Comparison of ENCODE assay signal across 13 cellular contexts in the genomic region with DNA sequence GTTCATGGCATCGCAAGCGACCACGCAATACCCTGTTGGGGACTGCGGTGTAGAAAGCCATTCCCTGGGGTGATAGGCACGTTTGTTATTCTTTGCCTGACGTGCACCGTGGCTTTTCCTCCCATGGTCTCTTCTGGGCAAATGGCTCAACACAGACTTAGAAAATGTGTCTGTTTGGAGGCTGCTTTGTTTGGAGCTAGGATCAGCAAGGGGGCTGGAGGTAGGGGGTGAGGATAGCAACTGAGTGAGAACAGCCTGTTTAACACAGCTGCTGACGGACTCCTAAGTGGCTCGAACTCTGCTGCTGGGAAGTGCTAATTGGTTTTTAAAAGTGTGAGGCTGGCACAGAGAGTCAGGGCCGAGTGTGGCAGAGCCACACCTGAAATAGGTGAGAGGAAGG. TPM values are rescaled to one million over a fixed set of nuclear protein-coding genes. Genes with fewer than 3 reads are reported as not detected.
A peak's percentile ranks its signal among the peaks of the same experiment; 100 is the strongest.
DNase-seq lines count a peak whose midpoint lies in the region; TF ChIP-seq lines count a peak whose summit lies in the region.
"Had no signal": no experiment of that assay in that cellular context is flagged by ENCODE, and none has a peak within 500 bp of the region (broad histone marks: within the 10 kb centered on the region; RNA-seq: fewer than 3 reads in every experiment).

No MANE protein-coding gene starts in this region.

- H3K9me3 ChIP-seq in BLaER1 treated with 17β-estradiol and CSF1 and Interleukin-3, amounts not matched to agents 10 nM and 100 nM (replicated peaks in 1 of 11): no peaks in the 10 kb centered on the region
- H3K9me3 ChIP-seq in HEK293 (ENCODE audit: control insufficient read depth, insufficient read depth, low read depth, low read length) (no peaks in the 10 kb centered on the region), Karpas-422 (ENCODE audit: low read length) (no peaks in the 10 kb centered on the region)
- H3K9me3 ChIP-seq: A549, BE2C had no signal

- no peak overlapping the region for H2BK15ac ChIP-seq in mesendoderm (replicated peaks; ENCODE audit: low read depth)

- H4K20me1 ChIP-seq in BLaER1 treated with 17β-estradiol and CSF1 and Interleukin-3, amounts not matched to agents 10 nM and 100 nM: peaks cover 0 to 68% (median 13%) of the 10 kb centered on the region in 11 experiments; a peak in 14 of 22 replicates
- no peaks in the 10 kb centered on the region for H4K20me1 ChIP-seq in Karpas-422 (ENCODE audit: insufficient read depth, low read depth, low read length)

- no peak overlapping the region for H2AFZ ChIP-seq in Karpas-422 (ENCODE audit: low read length)

- H3K27ac ChIP-seq in BLaER1 treated with 17β-estradiol and CSF1 and Interleukin-3, amounts not matched to agents 10 nM and 100 nM: no peak overlapping the region
- H3K27ac ChIP-seq in HEK293 (ENCODE audit: extremely low read depth, low read depth, low read length) (no peak overlapping the region), mesendoderm (ENCODE audit: low read depth, low read length) (peak overlapping the region; percentile 6), Karpas-422 (ENCODE audit: low read length) (no peak overlapping the region)
- H3K27ac ChIP-seq: A549 had no signal

- H4K5ac ChIP-seq in mesendoderm (ENCODE audit: low read length): no peak overlapping the region

- no peak overlapping the region for H2AK5ac ChIP-seq in mesendoderm (ENCODE audit: low read length)

- H3K36me3 Mint-ChIP-seq in brain: peaks cover 52% of the 10 kb centered on the region

- H3K27me3 ChIP-seq in BLaER1 treated with 17β-estradiol and CSF1 and Interleukin-3, amounts not matched to agents 10 nM and 100 nM: no peaks in the 10 kb centered on the region
- H3K27me3 ChIP-seq in mesendoderm (ENCODE audit: insufficient read depth, low read length, poor library complexity) (no peaks in the 10 kb centered on the region), Karpas-422 (ENCODE audit: low read length) (no peaks in the 10 kb centered on the region)
- H3K27me3 ChIP-seq: BE2C had no signal

- H3K36me3 ChIP-seq in BLaER1 treated with 17β-estradiol and CSF1 and Interleukin-3, amounts not matched to agents 10 nM and 100 nM: peaks cover 73 to 100% (median 95%) of the 10 kb centered on the region in 11 experiments
- H3K36me3 ChIP-seq in HEK293 (ENCODE audit: control insufficient read depth in 2 of 2, insufficient read depth in 1 of 2, low read length in 2 of 2) (peaks cover 0 to 59% of the 10 kb centered on the region in 2 experiments; a peak in 2 of 3 replicates), mesendoderm (ENCODE audit: control insufficient read depth, insufficient read depth, low read length) (no peaks in the 10 kb centered on the region), Karpas-422 (ENCODE audit: insufficient read depth, low read length) (peaks cover 6% of the 10 kb centered on the region; the same call in 1 of the 2 replicates)
- H3K36me3 ChIP-seq: BE2C had no signal

- no peak overlapping the region for H3K56ac ChIP-seq in mesendoderm (ENCODE audit: low read length)

- H3K9me2 ChIP-seq in Karpas-422 (replicated peaks; ENCODE audit: insufficient read depth, low read length): no peaks in the 10 kb centered on the region

- H2BK5ac ChIP-seq in mesendoderm (ENCODE audit: low read length): no peak overlapping the region

- DNase-seq in mesendoderm: peak; percentile 77
- no peak for DNase-seq in NCI-H345 (lab: John Stamatoyannopoulos, UW)
- DNase-seq in iPS-NIHi7 (ENCODE audit: extremely low spot score): no peak
- DNase-seq in Karpas-422: no peak
- DNase-seq: BE2C; CD4-positive, CD25-positive, alpha-beta regulatory T cell; DMS53 had no signal

- 0 out of 22 replicates have a peak overlapping the region, but pooled peaks of 1 of the 11 experiments have one; percentile 27 for H3K9ac ChIP-seq in BLaER1 treated with 17β-estradiol and CSF1 and Interleukin-3, amounts not matched to agents 10 nM and 100 nM
- H3K9ac ChIP-seq in mesendoderm (ENCODE audit: low read length) (no peak overlapping the region), Karpas-422 (ENCODE audit: low read length) (no peak overlapping the region)

- no peaks in the 10 kb centered on the region for H3K9me3 Mint-ChIP-seq in brain
- H3K9me3 Mint-ChIP-seq: CD4-positive, CD25-positive, alpha-beta regulatory T cell; IgD-negative memory B cell had no signal

- H3K4me1 Mint-ChIP-seq in brain: peaks cover 17% of the 10 kb centered on the region
- H3K4me1 Mint-ChIP-seq: CD4-positive, CD25-positive, alpha-beta regulatory T cell; IgD-negative memory B cell had no signal

- peak overlapping the region; percentile 25 for H3K18ac ChIP-seq in mesendoderm (ENCODE audit: low read length)

- no peak overlapping the region for H3K4me3 ChIP-seq in BLaER1 treated with 17β-estradiol and CSF1 and Interleukin-3, amounts not matched to agents 10 nM and 100 nM
- H3K4me3 ChIP-seq in HEK293 (ENCODE audit: low read depth, low read length) (no peak overlapping the region), mesendoderm (ENCODE audit: low read length) (no peak overlapping the region), Karpas-422 (ENCODE audit: low read length) (no peak overlapping the region)
- H3K4me3 ChIP-seq: A549 had no signal

- peaks cover 0 to 18% (median 13%) of the 10 kb centered on the region in 10 experiments; a peak in 12 of 20 replicates for H3K4me1 ChIP-seq in BLaER1 treated with 17β-estradiol and CSF1 and Interleukin-3, amounts not matched to agents 10 nM and 100 nM
- H3K4me1 ChIP-seq in HEK293 (ENCODE audit: control insufficient read depth, insufficient read depth, low read length): no peaks in the 10 kb centered on the region
- H3K4me1 ChIP-seq in mesendoderm (ENCODE audit: control insufficient read depth, low read depth, low read length): no peaks in the 10 kb centered on the region
- no peaks in the 10 kb centered on the region for H3K4me1 ChIP-seq in Karpas-422 (ENCODE audit: low read length)
- H3K4me1 ChIP-seq: A549, BE2C had no signal

- CTCF ChIA-PET in HEK293 (lab: Yijun Ruan, JAX): interaction anchor here (0.8 to 1.2 kb wide), 2 partner anchors 16 to 55 kb away, joined by 3 to 5 read pairs; partner anchors contain the start of gene CHRM4

- no peak overlapping the region for H3K4ac ChIP-seq in mesendoderm (ENCODE audit: low read depth, low read length)

- H3K4me2 ChIP-seq in BLaER1 treated with 17β-estradiol and CSF1 and Interleukin-3, amounts not matched to agents 10 nM and 100 nM: peak overlapping the region in 6 of 11 experiments; percentile 8 to 55 (median 33); a peak in 8 of 22 replicates
- H3K4me2 ChIP-seq in mesendoderm (ENCODE audit: low read length) (no peak overlapping the region), Karpas-422 (ENCODE audit: low read depth, low read length, poor library complexity, severe bottlenecking) (no peak overlapping the region)
- H3K4me2 ChIP-seq: A549 had no signal

- TF ChIP-seq CTCF in HEK293 (tag by site-specific recombination; IDR thresholded peaks at IDR 0.05): no peak
- no peak for TF ChIP-seq CTCF in brain (conservative IDR thresholded peaks at IDR 0.05)

- no CpG with 5 or more reads among the region's 10 CpGs for WGBS in mesendoderm (ENCODE audit: extremely low coverage, insufficient coverage, low lambda C conversion rate)

- POLR2A ChIA-PET in HEK293 (lab: Yijun Ruan, JAX): no interaction called here

- no peaks in the 10 kb centered on the region for H3K79me2 ChIP-seq in mesendoderm (ENCODE audit: control insufficient read depth, insufficient read depth, low read length)
- H3K79me2 ChIP-seq in Karpas-422 (ENCODE audit: low read length): no peaks in the 10 kb centered on the region

- H3K4me3 Mint-ChIP-seq in brain: no peak overlapping the region
- H3K4me3 Mint-ChIP-seq: CD4-positive, CD25-positive, alpha-beta regulatory T cell; IgD-negative memory B cell had no signal

- no peak overlapping the region for H4K8ac ChIP-seq in mesendoderm (ENCODE audit: low read depth, low read length)

- no peaks in the 10 kb centered on the region for H3K79me1 ChIP-seq in mesendoderm (ENCODE audit: low read length)

- H3K23ac ChIP-seq in mesendoderm (ENCODE audit: low read length): no peak overlapping the region

- no peaks in the 10 kb centered on the region for H3K27me3 Mint-ChIP-seq in brain
- H3K27me3 Mint-ChIP-seq: CD4-positive, CD25-positive, alpha-beta regulatory T cell; IgD-negative memory B cell had no signal

- no peak overlapping the region for H2BK120ac ChIP-seq in mesendoderm (ENCODE audit: low read depth, low read length)

- peak overlapping the region in 3 of 5 experiments; percentile 17 to 72 (median 46) for H3K27ac Mint-ChIP-seq in brain
- H3K27ac Mint-ChIP-seq: IgD-negative memory B cell had no signal

TF ChIP-seq in HEK293, 187 proteins besides CTCF, POLR2A, EP300 and RAD21 (continues in another document):
- TF ChIP-seq, protein P1, sequence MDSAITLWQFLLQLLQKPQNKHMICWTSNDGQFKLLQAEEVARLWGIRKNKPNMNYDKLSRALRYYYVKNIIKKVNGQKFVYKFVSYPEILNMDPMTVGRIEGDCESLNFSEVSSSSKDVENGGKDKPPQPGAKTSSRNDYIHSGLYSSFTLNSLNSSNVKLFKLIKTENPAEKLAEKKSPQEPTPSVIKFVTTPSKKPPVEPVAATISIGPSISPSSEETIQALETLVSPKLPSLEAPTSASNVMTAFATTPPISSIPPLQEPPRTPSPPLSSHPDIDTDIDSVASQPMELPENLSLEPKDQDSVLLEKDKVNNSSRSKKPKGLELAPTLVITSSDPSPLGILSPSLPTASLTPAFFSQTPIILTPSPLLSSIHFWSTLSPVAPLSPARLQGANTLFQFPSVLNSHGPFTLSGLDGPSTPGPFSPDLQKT (IDR thresholded peaks at IDR 0.05; ENCODE audit: borderline replicate concordance, low read depth, low read length): no peak
- peak; percentile 81 for TF ChIP-seq ZIC2 (tag by site-specific recombination; IDR thresholded peaks at IDR 0.05)
- no peak for TF ChIP-seq PBX3 (CRISPR knock-in tag; IDR thresholded peaks at IDR 0.05)
- no peak for TF ChIP-seq ZNF560 (tag by site-specific recombination; IDR thresholded peaks at IDR 0.05; ENCODE audit: borderline replicate concordance)
- no peak for TF ChIP-seq HOXC10 (CRISPR knock-in tag; IDR thresholded peaks at IDR 0.05)

RNA-seq across cellular contexts. Expression of gene CHRM4, which starts 16.1 kb away (rescaled TPM):
- 17.8 TPM for polyA plus RNA-seq in brain (ENCODE audit: insufficient read depth, low read depth, low replicate concordance)
- polyA plus RNA-seq in mesendoderm (2013, experiment 1 of 2): 0.14 TPM
- 0.15 TPM for polyA plus RNA-seq in mesendoderm (2013, experiment 2 of 2)
- not detected in 2 replicates for total RNA-seq in Karpas-422 (2014; rRNA removed; shearing (Covaris generic); ENCODE audit: low replicate concordance)
- polyA plus RNA-seq: AG04450 had no signal

RNA-seq across cellular contexts. Expression of gene MDK, which starts 26.2 kb away (rescaled TPM):
- 391 TPM for polyA plus RNA-seq in brain (ENCODE audit: insufficient read depth, low read depth, low replicate concordance)
- 371 TPM for polyA plus RNA-seq in mesendoderm (2013, experiment 1 of 2)
- 374 TPM for polyA plus RNA-seq in mesendoderm (2013, experiment 2 of 2)
- 6.9 and 21.9 TPM in 2 replicates for total RNA-seq in Karpas-422 (2014; rRNA removed; shearing (Covaris generic); ENCODE audit: low replicate concordance)
- polyA plus RNA-seq: CD4-positive, CD25-positive, alpha-beta regulatory T cell had no signal

Comparison
In these comparisons a context has a peak if more than half of its experiments do, and no peak if none do; other contexts are left out.
1. H3K4me2 ChIP-seq: peak in BLaER1 treated with 17β-estradiol and CSF1 and Interleukin-3, amounts not matched to agents 10 nM and 100 nM (6 of 11); none in mesendoderm (single experiment) and Karpas-422 (single experiment).